8 cellular contexts compared by ENCODE assay signal in the genomic region with DNA sequence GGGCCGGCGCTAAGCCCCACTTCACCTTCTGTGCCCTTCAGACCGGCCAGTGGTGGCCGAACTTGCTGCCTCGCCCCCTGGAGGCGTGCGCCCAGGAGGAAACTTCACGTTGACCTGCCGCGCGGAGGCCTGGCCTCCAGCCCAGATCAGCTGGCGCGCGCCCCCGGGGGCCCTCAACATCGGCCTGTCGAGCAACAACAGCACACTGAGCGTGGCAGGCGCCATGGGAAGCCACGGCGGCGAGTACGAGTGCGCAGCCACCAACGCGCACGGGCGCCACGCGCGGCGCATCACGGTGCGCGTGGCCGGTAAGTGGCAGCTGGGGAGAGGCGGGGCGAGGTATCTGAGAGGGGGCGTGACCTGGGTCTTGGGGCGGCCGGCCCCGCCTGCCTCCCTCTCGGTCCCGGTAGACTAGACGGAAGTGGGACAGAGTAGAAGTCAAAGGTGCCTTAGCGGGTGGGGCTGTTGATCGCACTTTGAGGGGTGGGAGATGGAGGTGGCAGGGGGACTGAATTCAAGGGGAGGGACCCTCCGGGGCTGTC. TPM values are rescaled to one million over a fixed set of nuclear protein-coding genes. Genes with fewer than 3 reads are reported as not detected.
DNase-seq lines count a peak whose midpoint lies in the region; ATAC-seq and TF ChIP-seq lines count a peak whose summit lies in the region.

No MANE protein-coding gene starts in this region.

- peak; percentile 44 for ATAC-seq in GM18867 (IDR thresholded peaks at IDR 0.05; ENCODE audit: unreplicated experiment)
- peak; percentile 12 for ATAC-seq in aorta (ENCODE audit: low FRiP score)

- H3K9me3 Mint-ChIP-seq in activated naive CD8-positive, alpha-beta T cell (ENCODE audit: low read depth): no peaks in the 10 kb centered on the region
- no peaks in the 10 kb centered on the region for H3K9me3 Mint-ChIP-seq in mesothelial cell of epicardium

- no peaks in the 10 kb centered on the region for H3K4me1 ChIP-seq in aorta (ENCODE audit: control insufficient read depth in 1 of 2, insufficient read depth in 2 of 2, low read length in 2 of 2)

- H3K4me1 Mint-ChIP-seq in activated naive CD8-positive, alpha-beta T cell (ENCODE audit: low read depth): peaks cover 34% of the 10 kb centered on the region
- H3K4me1 Mint-ChIP-seq in mesothelial cell of epicardium: peaks cover 31% of the 10 kb centered on the region

- no peak overlapping the region for H3K27ac ChIP-seq in aorta (ENCODE audit: low read depth in 1 of 2, low read length in 2 of 2)

- H3K4me3 ChIP-seq in aorta (ENCODE audit: low read length in 2 of 2): no peak overlapping the region

- no peak for TF ChIP-seq CTCF in mesothelial cell of epicardium (IDR thresholded peaks at IDR 0.05; ENCODE audit: unreplicated experiment)

- H3K27me3 Mint-ChIP-seq in activated naive CD8-positive, alpha-beta T cell: peaks cover 11% of the 10 kb centered on the region
- peaks cover 84% of the 10 kb centered on the region for H3K27me3 Mint-ChIP-seq in mesothelial cell of epicardium (ENCODE audit: low read depth)

- H3K36me3 ChIP-seq in aorta (ENCODE audit: control insufficient read depth in 1 of 2, insufficient read depth in 2 of 2, low read length in 1 of 2): no peaks in the 10 kb centered on the region

- 2 to 3% methylated on average over 45 to 48 of the region's 48 CpGs for WGBS in aorta, 2 donors

- peak; percentile 51 to 54 for DNase-seq in NOMO-1 (lab: John Stamatoyannopoulos, UW; ENCODE audit: unreplicated experiment in 2 of 2)
- no peak for DNase-seq in mesothelial cell of epicardium (ENCODE audit: low spot score in 2 of 2, unreplicated experiment in 2 of 2)
- DNase-seq in aorta: peak in 1 of 2 donors; percentile 65
- no peak for DNase-seq in hypothalamus (lab: John Stamatoyannopoulos, UW)
- no peak for DNase-seq in HuH-7 (ENCODE audit: low spot score)
- DNase-seq in NCI-H1417 treated with DMSO at 0.1 percent for 48 hours (lab: John Stamatoyannopoulos, UW): no peak

- H3K36me3 Mint-ChIP-seq in activated naive CD8-positive, alpha-beta T cell: no peaks in the 10 kb centered on the region
- H3K36me3 Mint-ChIP-seq in mesothelial cell of epicardium: no peaks in the 10 kb centered on the region

- intact Hi-C loops in aorta (cut with DNase I): no loop called here

- H3K27ac Mint-ChIP-seq in activated naive CD8-positive, alpha-beta T cell: no peak overlapping the region
- peak overlapping the region; percentile 6 for H3K27ac Mint-ChIP-seq in mesothelial cell of epicardium

- peak overlapping the region; percentile 81 for H3K4me3 Mint-ChIP-seq in activated naive CD8-positive, alpha-beta T cell
- H3K4me3 Mint-ChIP-seq in mesothelial cell of epicardium: peak overlapping the region; percentile 47

- H3K9me3 ChIP-seq in aorta (ENCODE audit: control insufficient read depth, low read length): no peaks in the 10 kb centered on the region

- no peaks in the 10 kb centered on the region for H3K27me3 ChIP-seq in aorta (ENCODE audit: control insufficient read depth in 1 of 2, insufficient read depth in 2 of 2, low read length in 1 of 2)

RNA-seq across cellular contexts. Expression of gene ICAM5, which starts 5.6 kb away (rescaled TPM):
- total RNA-seq in mesothelial cell of epicardium (3.3 to 5.7 TPM (median 4.9 TPM) in 3 replicates), aorta (1 to 10 TPM; 1.3 to 2.5 TPM)
- under 1 TPM in 1 of 2 donors, not detected in 1; 0.10 TPM for polyA plus RNA-seq in aorta

RNA-seq across cellular contexts. Expression of gene ICAM4, which starts 8.6 kb away (rescaled TPM):
- total RNA-seq in mesothelial cell of epicardium (2.0 to 2.6 TPM (median 2.4 TPM) in 3 replicates), aorta (1 to 10 TPM in 1 of 2 donors, under 1 TPM in 1; 0.93 to 2.8 TPM)
- polyA plus RNA-seq in aorta: not detected

RNA-seq across cellular contexts. Expression of gene ZGLP1, which starts 14.2 kb away (rescaled TPM):
- total RNA-seq in mesothelial cell of epicardium: 12.8 to 14.9 TPM (median 13.5 TPM) in 3 replicates
- 1 to 10 TPM; 1.3 to 3.1 TPM for total RNA-seq in aorta
- polyA plus RNA-seq in aorta: 10 to 100 TPM in 1 of 2 donors, 1 to 10 TPM in 1; 2.1 to 22.4 TPM

RNA-seq across cellular contexts. Expression of gene FDX2, which starts 20.4 kb away (rescaled TPM):
- total RNA-seq in mesothelial cell of epicardium (17.9 to 20.9 TPM (median 18.6 TPM) in 3 replicates), aorta (10 to 100 TPM in 1 of 2 donors, 1 to 10 TPM in 1; 7.5 to 17.3 TPM)
- 10 to 100 TPM; 25.8 to 26.0 TPM for polyA plus RNA-seq in aorta

RNA-seq across cellular contexts. Expression of gene ICAM1, which starts 24.5 kb away (rescaled TPM):
- total RNA-seq in mesothelial cell of epicardium (9.0 to 11.6 TPM (median 9.6 TPM) in 3 replicates), aorta (10 to 100 TPM; 41.2 to 43.6 TPM)
- 1 to 10 TPM; 4.0 to 6.0 TPM for polyA plus RNA-seq in aorta

Comparison
In these comparisons a context has a peak if more than half of its experiments do, and no peak if none do; other contexts are left out.
1. DNase-seq: peak in NOMO-1 (2 of 2); none in mesothelial cell of epicardium (0 of 2), hypothalamus (0 of 51), HuH-7 (single experiment) and NCI-H1417 treated with DMSO at 0.1 percent for 48 hours (single experiment).